In the genomic region with DNA sequence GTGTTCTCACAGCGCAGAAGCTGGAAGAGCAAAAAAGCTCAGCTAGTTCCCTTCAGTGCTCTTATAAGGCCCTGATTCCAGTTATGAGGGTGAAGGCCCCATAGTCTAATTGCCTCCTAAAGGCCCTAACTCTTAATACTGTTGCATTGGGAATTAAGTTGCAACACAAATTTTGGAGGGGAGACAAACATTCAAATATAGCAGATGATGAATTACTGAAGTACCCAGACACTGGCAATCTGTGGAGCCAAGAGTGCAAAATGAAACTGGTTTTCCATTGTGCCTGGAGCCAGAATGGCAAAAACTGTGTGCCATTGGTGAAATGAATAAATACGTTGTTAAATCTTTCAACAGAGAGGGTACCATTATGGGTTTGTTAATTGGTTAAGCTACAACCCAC, we compare ENCODE assay signal across 9 cellular contexts.
"Had no signal": no experiment of that assay in that cellular context is flagged by ENCODE, and none has a peak within 500 bp of the region (broad histone marks: within the 10 kb centered on the region; RNA-seq: fewer than 3 reads in every experiment).

No MANE protein-coding gene starts in this region.

- ATAC-seq: GM23338, HCT116 had no signal

- H3K4me3 ChIP-seq: GM23248, GM23338, HAP-1 had no signal

- H3K4me1 ChIP-seq: HAP-1 had no signal

- DNase-seq: GM23248, GOT3, H7, H9, HCEC 1CT, HFFc6 had no signal

- H3K36me3 ChIP-seq: HAP-1 had no signal

- H3K27ac ChIP-seq: GM23248 had no signal
